Comparison of ENCODE assay signal across 8 cellular contexts in the genomic region with DNA sequence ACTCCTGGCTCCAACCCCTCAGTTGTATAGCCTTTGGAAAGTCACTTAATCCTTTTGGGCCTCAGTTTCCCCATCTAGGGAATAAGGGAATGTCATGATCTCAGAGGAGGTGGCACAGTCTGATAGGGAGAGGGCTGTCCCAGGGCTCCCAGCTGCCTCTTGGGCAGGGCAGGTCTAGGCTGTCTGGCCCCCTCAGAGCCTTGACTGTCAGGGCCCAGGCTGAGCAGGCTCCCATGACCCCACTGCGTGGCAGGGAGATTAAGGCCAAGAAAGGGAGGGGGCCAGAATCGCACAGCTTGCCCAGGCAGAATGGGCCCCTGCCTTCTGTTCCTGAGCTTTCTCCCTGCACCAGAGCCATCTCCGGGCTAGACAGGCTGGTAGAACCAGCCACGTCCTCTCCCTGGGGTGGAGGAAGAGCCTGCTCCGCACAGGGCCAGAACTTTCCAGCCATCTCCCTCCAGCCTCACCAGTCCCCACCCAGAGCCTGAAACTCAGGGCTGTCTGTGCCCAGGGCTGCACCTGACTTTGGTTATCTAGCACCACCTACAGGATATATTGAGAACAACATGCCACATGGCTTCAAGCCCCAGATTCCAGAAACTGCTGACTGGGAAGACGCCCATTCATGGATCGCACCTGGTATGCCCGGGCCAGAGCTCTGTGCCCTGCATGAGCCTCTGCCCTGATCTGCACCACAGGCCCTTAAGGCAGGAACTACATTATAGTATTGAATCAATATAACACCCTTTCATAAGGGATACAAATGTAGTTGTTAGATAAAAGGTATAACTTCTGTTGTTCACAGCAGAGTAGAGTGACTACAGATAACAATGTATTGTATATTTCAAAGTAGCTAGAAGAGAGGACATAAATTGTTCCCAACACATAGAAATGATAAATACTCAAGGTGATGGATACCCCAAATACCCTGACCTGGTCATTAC. TPM values are rescaled to one million over a fixed set of nuclear protein-coding genes. Genes with fewer than 3 reads are reported as not detected.
DNase-seq lines count a peak whose midpoint lies in the region; ATAC-seq, FAIRE-seq and TF ChIP-seq lines count a peak whose summit lies in the region.

No MANE protein-coding gene starts in this region.

- H3K4me1 Mint-ChIP-seq in activated naive CD4-positive, alpha-beta T cell treated with anti-CD3 and anti-CD28 coated beads, Interleukin-2, amount 10 ng/mL, durations not matched to agents 7 days and 5 days, result peaks cover 47% of the 10 kb centered on the region

- peak overlapping the region; percentile 63 for H3K27ac Mint-ChIP-seq in activated naive CD4-positive, alpha-beta T cell treated with anti-CD3 and anti-CD28 coated beads, Interleukin-2, amount 10 ng/mL, durations not matched to agents 7 days and 5 days

- WGBS in gastroesophageal sphincter (ENCODE audit: low coverage in 1 of 2), 2 donors, result 17 to 41% methylated on average over 3 to 6 of the region's 8 CpGs

- FAIRE-seq in GM19239 (lab: Jason Lieb, UNC), result peak; percentile 93

- no peaks in the 10 kb centered on the region for H3K36me3 ChIP-seq in SJSA1
- no peaks in the 10 kb centered on the region for H3K36me3 ChIP-seq in gastroesophageal sphincter
- no peaks in the 10 kb centered on the region for H3K36me3 ChIP-seq in vagina

- DNase-seq in AG09319 (ENCODE audit: extremely low read depth, low read depth), result peak; percentile 70
- no peak for DNase-seq in GM19239 (ENCODE audit: insufficient read length, low spot score)
- peak; percentile 67 for DNase-seq in NCI-H1092 (lab: John Stamatoyannopoulos, UW)
- DNase-seq in SJSA1 (ENCODE audit: low read depth in 1 of 2, low spot score in 2 of 2), result peak; percentile 44 to 47
- DNase-seq in activated naive CD4-positive, alpha-beta T cell treated with anti-CD3 and anti-CD28 coated beads, Interleukin-2, amount 10 ng/mL, durations not matched to agents 7 days and 5 days, result peak; percentile 78
- no peak for DNase-seq in omental fat pad (ENCODE audit: low spot score)
- no peak for DNase-seq in vagina (ENCODE audit: extremely low spot score in 2 of 2)

- peaks cover 4% of the 10 kb centered on the region; the same call in 1 of the 2 replicates for H3K4me1 ChIP-seq in SJSA1 (replicated peaks)
- peaks cover 0 to 7% (median 0%) of the 10 kb centered on the region in 3 donors for H3K4me1 ChIP-seq in gastroesophageal sphincter
- peaks cover 6% of the 10 kb centered on the region for H3K4me1 ChIP-seq in vagina

- ATAC-seq in gastroesophageal sphincter (peak; percentile 95), omental fat pad (ENCODE audit: low FRiP score) (peak; percentile 94)

- no peak for TF ChIP-seq EP300 in gastroesophageal sphincter (IDR thresholded peaks at IDR 0.05)

- no peaks in the 10 kb centered on the region for H3K27me3 ChIP-seq in SJSA1 (replicated peaks)
- H3K27me3 ChIP-seq in gastroesophageal sphincter, result no peaks in the 10 kb centered on the region
- H3K27me3 ChIP-seq in vagina, result no peaks in the 10 kb centered on the region

- H3K4me3 ChIP-seq in SJSA1 (no peak overlapping the region), gastroesophageal sphincter (no peak overlapping the region), vagina (no peak overlapping the region)

- H3K36me3 Mint-ChIP-seq in activated naive CD4-positive, alpha-beta T cell treated with anti-CD3 and anti-CD28 coated beads, Interleukin-2, amount 10 ng/mL, durations not matched to agents 7 days and 5 days, result peaks cover 5% of the 10 kb centered on the region

- TF ChIP-seq POLR2A in gastroesophageal sphincter (IDR thresholded peaks at IDR 0.05), result no peak
- TF ChIP-seq POLR2A in vagina (IDR thresholded peaks at IDR 0.05), result no peak

- TF ChIP-seq CTCF in AG09319 (IDR thresholded peaks at IDR 0.05; ENCODE audit: low read depth, low read length), result peak; percentile 75
- peak in 3 of 4 experiments; percentile 89 to 95 (median 91) for TF ChIP-seq CTCF in gastroesophageal sphincter (IDR thresholded peaks at IDR 0.05)
- TF ChIP-seq CTCF in omental fat pad (IDR thresholded peaks at IDR 0.05), result peak in 2 of 3 donors; percentile 54 to 81
- peak; percentile 87 to 97 (median 93) for TF ChIP-seq CTCF in vagina (IDR thresholded peaks at IDR 0.05)

- CTCF ChIA-PET in activated naive CD4-positive, alpha-beta T cell treated with anti-CD3 and anti-CD28 coated beads, Interleukin-2, amount 10 ng/mL, durations not matched to agents 7 days and 5 days (lab: Charles Lee), result interaction anchor here (0.7 to 9.2 kb wide), 33 partner anchors 8 to 154 kb away, joined by 3 to 247 read pairs (median 4); partner anchors contain the start of genes DPM2, EEIG1, NAIF1 and PIP5KL1

- no peaks in the 10 kb centered on the region for H3K9me3 Mint-ChIP-seq in activated naive CD4-positive, alpha-beta T cell treated with anti-CD3 and anti-CD28 coated beads, Interleukin-2, amount 10 ng/mL, durations not matched to agents 7 days and 5 days

- H3K27ac ChIP-seq in SJSA1, result no peak overlapping the region
- H3K27ac ChIP-seq in gastroesophageal sphincter, result peak overlapping the region in 1 of 4 donors; percentile 19
- H3K27ac ChIP-seq in vagina, result peak overlapping the region; percentile 54

- intact Hi-C loops in vagina (cut with DNase I), result loop anchor here (5.0 kb wide), 1 partner anchor 93 kb away; no protein-coding TSS in a partner anchor

- H3K4me3 Mint-ChIP-seq in activated naive CD4-positive, alpha-beta T cell treated with anti-CD3 and anti-CD28 coated beads, Interleukin-2, amount 10 ng/mL, durations not matched to agents 7 days and 5 days, result no peak overlapping the region

- H3K27me3 Mint-ChIP-seq in activated naive CD4-positive, alpha-beta T cell treated with anti-CD3 and anti-CD28 coated beads, Interleukin-2, amount 10 ng/mL, durations not matched to agents 7 days and 5 days, result peaks cover 7% of the 10 kb centered on the region

- H3K9me3 ChIP-seq in SJSA1 (replicated peaks) (peaks cover 4% of the 10 kb centered on the region; the same call in 1 of the 2 replicates), gastroesophageal sphincter (no peaks in the 10 kb centered on the region), vagina (no peaks in the 10 kb centered on the region)

RNA-seq across cellular contexts. Expression of gene NAIF1, which starts 32.0 kb away (rescaled TPM):
- total RNA-seq in SJSA1 (2014; rRNA removed; shearing (Covaris generic)), result 12.4 and 30.0 TPM in 2 replicates
- total RNA-seq in gastroesophageal sphincter (10 to 100 TPM in 1 of 4 donors, 1 to 10 TPM in 3; 5.3 to 11.4 (median 8.6) TPM), omental fat pad (10 to 100 TPM in 1 of 4 donors, 1 to 10 TPM in 3; 5.3 to 13.1 (median 6.7) TPM), vagina (13.3 TPM)

RNA-seq across cellular contexts. Expression of gene SLC25A25, which starts 32.9 kb away (rescaled TPM):
- 28.7 and 30.8 TPM in 2 replicates for total RNA-seq in SJSA1 (2014; rRNA removed; shearing (Covaris generic))
- total RNA-seq in gastroesophageal sphincter (10 to 100 TPM; 16.1 to 64.1 (median 18.3) TPM), omental fat pad (100 to 1,000 TPM in 2 of 4 donors, 10 to 100 TPM in 2; 37.8 to 147 (median 102) TPM), vagina (44.4 TPM)

RNA-seq across cellular contexts. Expression of gene EEIG1, which starts 54.3 kb away (rescaled TPM):
- total RNA-seq in SJSA1 (2014; rRNA removed; shearing (Covaris generic)), result 3.5 and 4.6 TPM in 2 replicates
- total RNA-seq in gastroesophageal sphincter, result 10 to 100 TPM in 3 of 4 donors, 1 to 10 TPM in 1; 7.0 to 22.0 (median 16.3) TPM
- 1 to 10 TPM; 4.8 to 9.0 (median 7.1) TPM for total RNA-seq in omental fat pad
- 30.9 TPM for total RNA-seq in vagina

Comparison
In these comparisons a context has a peak if more than half of its experiments do, and no peak if none do; other contexts are left out.
1. DNase-seq: peak in AG09319 (single experiment), NCI-H1092 (single experiment), SJSA1 (2 of 2) and activated naive CD4-positive, alpha-beta T cell treated with anti-CD3 and anti-CD28 coated beads, Interleukin-2, amount 10 ng/mL, durations not matched to agents 7 days and 5 days (single experiment); none in GM19239 (single experiment), omental fat pad (single experiment) and vagina (0 of 2).
2. Peak in every context shown above with its lines, with median percentiles within 50 percentile points of each other: CTCF ChIP-seq.